8 cellular contexts compared by ENCODE assay signal in genomic region chr1:111754964-111755320, GRCh38. TPM values are rescaled to one million over a fixed set of nuclear protein-coding genes. Genes with fewer than 3 reads are reported as not detected.
DNase-seq lines count a peak whose midpoint lies in the region; ATAC-seq, FAIRE-seq and TF ChIP-seq lines count a peak whose summit lies in the region.

No MANE protein-coding gene starts in this region.

- dilution Hi-C loops in keratinocyte (cut with MboI; ENCODE audit: extremely low pct_ligation_motif_present, low sequenced_read_pairs): no loop called here

- no peaks in the 10 kb centered on the region for H3K9me3 ChIP-seq in keratinocyte (ENCODE audit: control insufficient read depth, low read depth, low read length)

- peak overlapping the region; percentile 95 for H3K4me2 ChIP-seq in keratinocyte (ENCODE audit: control insufficient read depth, extremely low read depth, insufficient read depth, low read depth, low read length)

- no peaks in the 10 kb centered on the region for H4K20me1 ChIP-seq in keratinocyte (ENCODE audit: control insufficient read depth, extremely low read depth, insufficient read depth, low read length)

- peak overlapping the region; percentile 93 for H3K9ac ChIP-seq in keratinocyte (ENCODE audit: control insufficient read depth, extremely low read depth, insufficient read depth, low read length)

- H3K4me3 ChIP-seq in GM12865 (ENCODE audit: low read depth, low read length): peak overlapping the region; percentile 86
- peak overlapping the region; percentile 93 for H3K4me3 ChIP-seq in brain microvascular endothelial cell (ENCODE audit: low read depth, low read length)
- H3K4me3 ChIP-seq in keratinocyte (ENCODE audit: control insufficient read depth in 2 of 3, extremely low read depth in 1 of 3, insufficient read depth in 2 of 3, low read depth in 1 of 3, low read length in 3 of 3): peak overlapping the region; percentile 87 to 98 (median 90)

- peak; percentile 5 for ATAC-seq in HG03439 (IDR thresholded peaks at IDR 0.05; ENCODE audit: unreplicated experiment)
- ATAC-seq in GM18498 (IDR thresholded peaks at IDR 0.05; ENCODE audit: unreplicated experiment): no peak

- no peaks in the 10 kb centered on the region for H3K36me3 ChIP-seq in brain microvascular endothelial cell (replicated peaks)
- peaks cover 0 to 2% of the 10 kb centered on the region in 2 experiments for H3K36me3 ChIP-seq in keratinocyte (ENCODE audit: control insufficient read depth in 2 of 2, extremely low read depth in 1 of 2, insufficient read depth in 2 of 2, low read length in 2 of 2)

- H3K27me3 ChIP-seq in brain microvascular endothelial cell (replicated peaks) (no peaks in the 10 kb centered on the region), keratinocyte (ENCODE audit: control insufficient read depth, extremely low read depth, insufficient read depth, low read length) (no peaks in the 10 kb centered on the region)

- FAIRE-seq in keratinocyte (lab: Jason Lieb, UNC): peak; percentile 5

- DNase-seq in A172 (ENCODE audit: low spot score) (peak; percentile 51), GM12865 (ENCODE audit: low read depth) (peak; percentile 54), brain microvascular endothelial cell (peak; percentile 44), keratinocyte (ENCODE audit: low read depth, low spot score) (no peak)
- peak; percentile 15 to 26 for DNase-seq in stimulated activated CD4-positive, alpha-beta T cell treated with anti-CD3 and anti-CD28 coated beads, Interleukin-1b, Interleukin-23, amount 100 ng/mL, for 4 hours (ENCODE audit: low read depth in 2 of 2)

- peaks cover 23% of the 10 kb centered on the region for H3K79me2 ChIP-seq in keratinocyte (ENCODE audit: control insufficient read depth, insufficient read depth, low read length)

- peak overlapping the region; percentile 89 for H3K27ac ChIP-seq in brain microvascular endothelial cell
- H3K27ac ChIP-seq in keratinocyte (ENCODE audit: control insufficient read depth, insufficient read depth, low read length): peak overlapping the region; percentile 93

- H3K9me1 ChIP-seq in keratinocyte (ENCODE audit: control insufficient read depth, extremely low read depth, insufficient read depth, low read length): no peaks in the 10 kb centered on the region

- H3K4me1 ChIP-seq in keratinocyte (ENCODE audit: control insufficient read depth, extremely low read depth, insufficient read depth, low read length): peaks cover 16% of the 10 kb centered on the region

- H2AFZ ChIP-seq in keratinocyte (ENCODE audit: control insufficient read depth, low read length): peak overlapping the region; percentile 99

- no peak for TF ChIP-seq CTCF in GM12865 (IDR thresholded peaks at IDR 0.05; ENCODE audit: insufficient read depth, low read depth, low read length, missing control alignments)
- TF ChIP-seq CTCF in brain microvascular endothelial cell (IDR thresholded peaks at IDR 0.05; ENCODE audit: low read depth, low read length, missing control alignments): no peak
- TF ChIP-seq CTCF in keratinocyte (optimal IDR thresholded peaks at IDR 0.05 in 1 of 3, IDR thresholded peaks at IDR 0.05 in 1 of 3, conservative IDR thresholded peaks at IDR 0.05 in 1 of 3; ENCODE audit: extremely low read depth in 1 of 3, insufficient read depth in 2 of 3, low read length in 3 of 3): peak in 1 of 3 experiments; percentile 11

- in situ Hi-C loops in brain microvascular endothelial cell (cut with HindIII; ENCODE audit: low pct_ligation_motif_present, low sequenced_read_pairs): no loop called here

TF ChIP-seq in PFSK-1, 5 proteins besides CTCF, POLR2A, EP300 and RAD21:
- TF ChIP-seq SIN3A (IDR thresholded peaks at IDR 0.05; ENCODE audit: borderline replicate concordance, insufficient read depth, low read length) (no peak; the same call in 1 of the 2 replicates), POLR2AphosphoS5 (IDR thresholded peaks at IDR 0.05; ENCODE audit: low read depth, low read length) (no peak), TAF1 (IDR thresholded peaks at IDR 0.05; ENCODE audit: borderline replicate concordance, insufficient read depth, low read length) (no peak), REST (IDR thresholded peaks at IDR 0.05; ENCODE audit: insufficient read depth in 1 of 2, low read depth in 2 of 2, low read length in 2 of 2) (no peak), FOXP2 (optimal IDR thresholded peaks at IDR 0.05; ENCODE audit: borderline replicate concordance, extremely low read depth, extremely low read length, insufficient read depth) (peak; percentile 93)

RNA-seq across cellular contexts. Expression of gene DDX20, which starts 0.8 kb away (rescaled TPM):
- total RNA-seq in A172 (2014; rRNA removed; shearing (Covaris generic)): 23.3 and 28.5 TPM in 2 replicates
- 11.5 TPM for polyA plus RNA-seq in PFSK-1 (2012; ENCODE audit: insufficient read length, low read depth)
- polyA plus RNA-seq in keratinocyte: 9.6 to 14.8 TPM (median 11.6 TPM) in 3 replicates
- polyA plus RNA-seq in keratinocyte (2011; ENCODE audit: low read depth): 5.7 TPM
- polyA plus RNA-seq in keratinocyte (2011; cell fraction: cytosol; rRNA removed): 6.6 and 13.6 TPM in 2 replicates
- polyA plus RNA-seq in keratinocyte (2011; cell fraction: nucleus; rRNA removed): 12.8 and 17.8 TPM in 2 replicates
- 6.2 and 10.7 TPM in 2 replicates for polyA plus RNA-seq in keratinocyte (2012; ENCODE audit: low replicate concordance)
- 3.6 to 15.5 TPM (median 9.4 TPM) in 3 replicates for polyA minus RNA-seq in keratinocyte
- polyA minus RNA-seq in keratinocyte (2011; cell fraction: cytosol; rRNA and poly(A)+ RNA removed): 11.5 TPM
- 10.6 and 13.3 TPM in 2 replicates for polyA minus RNA-seq in keratinocyte (2011; cell fraction: nucleus; rRNA and poly(A)+ RNA removed)

RNA-seq across cellular contexts. Expression of gene INKA2, which starts 15.7 kb away (rescaled TPM):
- not detected in 2 replicates for total RNA-seq in A172 (2014; rRNA removed; shearing (Covaris generic))
- 1.4 TPM for polyA plus RNA-seq in PFSK-1 (2012; ENCODE audit: insufficient read length, low read depth)
- polyA plus RNA-seq in keratinocyte: 1.8 to 2.8 TPM (median 2.7 TPM) in 3 replicates
- polyA plus RNA-seq in keratinocyte (2011; ENCODE audit: low read depth): 1.2 TPM
- polyA plus RNA-seq in keratinocyte (2011; cell fraction: cytosol; rRNA removed): 1.7 and 2.0 TPM in 2 replicates
- polyA plus RNA-seq in keratinocyte (2011; cell fraction: nucleus; rRNA removed): 4.0 and 5.1 TPM in 2 replicates
- 1.8 and 2.2 TPM in 2 replicates for polyA plus RNA-seq in keratinocyte (2012; ENCODE audit: low replicate concordance)
- 0.93 to 6.4 TPM in 2 of 3 replicates, not detected in the other for polyA minus RNA-seq in keratinocyte
- 1.9 TPM for polyA minus RNA-seq in keratinocyte (2011; cell fraction: cytosol; rRNA and poly(A)+ RNA removed)
- 1.8 and 3.2 TPM in 2 replicates for polyA minus RNA-seq in keratinocyte (2011; cell fraction: nucleus; rRNA and poly(A)+ RNA removed)
